In genomic region chr15:68699881-68700394, GRCh38 we compare ENCODE assay signal across 1 cellular context.
TF ChIP-seq lines count a peak whose summit lies in the region.

No MANE protein-coding gene starts in this region.

TF ChIP-seq in GM23338, 12 proteins besides CTCF, POLR2A, EP300 and RAD21 (continued from another document):
- TF ChIP-seq REST (IDR thresholded peaks at IDR 0.05; ENCODE audit: unreplicated experiment): no peak
- TF ChIP-seq ETS1 (IDR thresholded peaks at IDR 0.05): no peak
- no peak for TF ChIP-seq NANOG (IDR thresholded peaks at IDR 0.05; ENCODE audit: borderline replicate concordance)
- no peak for TF ChIP-seq POLR2AphosphoS5 (IDR thresholded peaks at IDR 0.05; ENCODE audit: low read depth)
- no peak for TF ChIP-seq JUNB (IDR thresholded peaks at IDR 0.05; ENCODE audit: unreplicated experiment)
- TF ChIP-seq CREB1 (CRISPR knock-in tag; IDR thresholded peaks at IDR 0.05; ENCODE audit: low read depth): no peak
- TF ChIP-seq ZNF114 (CRISPR knock-in tag; IDR thresholded peaks at IDR 0.05): no peak
